ENCODE assay signal across 15 cellular contexts in genomic region chr4:36990108-36990872, GRCh38.
A peak's percentile ranks its signal among the peaks of the same experiment; 100 is the strongest.
DNase-seq lines count a peak whose midpoint lies in the region; ATAC-seq and TF ChIP-seq lines count a peak whose summit lies in the region.
"Had no signal": no experiment of that assay in that cellular context is flagged by ENCODE, and none has a peak within 500 bp of the region (broad histone marks: within the 10 kb centered on the region; RNA-seq: fewer than 3 reads in every experiment).

No MANE protein-coding gene starts in this region.

- intact Hi-C loops in activated naive CD4-positive, alpha-beta T cell treated with anti-CD3 and anti-CD28 coated beads for 36 hours (cut with micrococcal nuclease) = no loop called here
- intact Hi-C loops in activated T-helper 2 cell treated with anti-CD3 and anti-CD28 coated beads, Interferon-gamma antibody, Interleukin-2, Interleukin-4, amounts not matched to agents 10 μg/mL and 5 μg/mL and 100 μg/mL, durations not matched to agents 14 hours and 24 hours and 36 hours (cut with micrococcal nuclease) = no loop called here

- ATAC-seq in GM18867 (IDR thresholded peaks at IDR 0.05; ENCODE audit: unreplicated experiment) (peak; percentile 90), GM21526 (IDR thresholded peaks at IDR 0.05; ENCODE audit: low FRiP score, unreplicated experiment) (peak; percentile 92), HG03159 (IDR thresholded peaks at IDR 0.05; ENCODE audit: unreplicated experiment) (peak; percentile 90)
- ATAC-seq: pancreas had no signal

- no peak overlapping the region for H3K4me3 Mint-ChIP-seq in glutamatergic neuron (ENCODE audit: unreplicated experiment)
- H3K4me3 Mint-ChIP-seq in activated naive CD4-positive, alpha-beta T cell treated with anti-CD3 and anti-CD28 coated beads for 36 hours = no peak overlapping the region
- H3K4me3 Mint-ChIP-seq in activated T-helper 2 cell treated with anti-CD3 and anti-CD28 coated beads, Interferon-gamma antibody, Interleukin-2, Interleukin-4, amounts not matched to agents 10 μg/mL and 5 μg/mL and 100 μg/mL, durations not matched to agents 14 hours and 24 hours and 36 hours (ENCODE audit: low read depth) = no peak overlapping the region
- H3K4me3 Mint-ChIP-seq: activated naive CD8-positive, alpha-beta T cell treated with anti-CD3 and anti-CD28 coated beads, Interleukin-2, amount 10 ng/mL, durations not matched to agents 7 days and 5 days had no signal

- H3K27ac Mint-ChIP-seq in glutamatergic neuron (ENCODE audit: unreplicated experiment) = peak overlapping the region; percentile 48
- no peak overlapping the region for H3K27ac Mint-ChIP-seq in activated naive CD4-positive, alpha-beta T cell treated with anti-CD3 and anti-CD28 coated beads for 36 hours
- H3K27ac Mint-ChIP-seq in activated T-helper 2 cell treated with anti-CD3 and anti-CD28 coated beads, Interferon-gamma antibody, Interleukin-2, Interleukin-4, amounts not matched to agents 10 μg/mL and 5 μg/mL and 100 μg/mL, durations not matched to agents 14 hours and 24 hours and 36 hours = no peak overlapping the region
- H3K27ac Mint-ChIP-seq: activated naive CD8-positive, alpha-beta T cell treated with anti-CD3 and anti-CD28 coated beads, Interleukin-2, amount 10 ng/mL, durations not matched to agents 7 days and 5 days had no signal

- DNase-seq in glutamatergic neuron (no peak), DMS 273 treated with DMSO at 0.1 percent for 48 hours (lab: John Stamatoyannopoulos, UW) (no peak)
- DNase-seq in activated naive CD4-positive, alpha-beta T cell treated with anti-CD3 and anti-CD28 coated beads for 36 hours = no peak
- no peak for DNase-seq in activated T-helper 2 cell treated with anti-CD3 and anti-CD28 coated beads, Interferon-gamma antibody, Interleukin-2, Interleukin-4, amounts not matched to agents 10 μg/mL and 5 μg/mL and 100 μg/mL, durations not matched to agents 14 hours and 24 hours and 36 hours (ENCODE audit: low spot score)
- DNase-seq in activated CD8-positive, alpha-beta memory T cell treated with anti-CD3 and anti-CD28 coated beads, Interleukin-2, amount 50 U/mL, for 48 hours = no peak
- DNase-seq: activated CD4-positive, CD25-positive, alpha-beta regulatory T cell; activated naive CD8-positive, alpha-beta T cell treated with anti-CD3 and anti-CD28 coated beads, Interleukin-2, amount 10 ng/mL, durations not matched to agents 7 days and 5 days; cerebellar nuclear complex; midbrain; pancreas; PC-9; spleen had no signal

- no peak for TF ChIP-seq CTCF in glutamatergic neuron (IDR thresholded peaks at IDR 0.05; ENCODE audit: partially characterized antibody, unreplicated experiment)

- no peaks in the 10 kb centered on the region for H3K36me3 Mint-ChIP-seq in glutamatergic neuron (ENCODE audit: unreplicated experiment)
- no peaks in the 10 kb centered on the region for H3K36me3 Mint-ChIP-seq in activated naive CD4-positive, alpha-beta T cell treated with anti-CD3 and anti-CD28 coated beads for 36 hours (ENCODE audit: low read depth)
- no peaks in the 10 kb centered on the region for H3K36me3 Mint-ChIP-seq in activated T-helper 2 cell treated with anti-CD3 and anti-CD28 coated beads, Interferon-gamma antibody, Interleukin-2, Interleukin-4, amounts not matched to agents 10 μg/mL and 5 μg/mL and 100 μg/mL, durations not matched to agents 14 hours and 24 hours and 36 hours (ENCODE audit: low read depth)
- H3K36me3 Mint-ChIP-seq: activated naive CD8-positive, alpha-beta T cell treated with anti-CD3 and anti-CD28 coated beads, Interleukin-2, amount 10 ng/mL, durations not matched to agents 7 days and 5 days had no signal

- no peaks in the 10 kb centered on the region for H3K27me3 Mint-ChIP-seq in glutamatergic neuron (ENCODE audit: unreplicated experiment)
- H3K27me3 Mint-ChIP-seq in activated naive CD4-positive, alpha-beta T cell treated with anti-CD3 and anti-CD28 coated beads for 36 hours (ENCODE audit: low read depth) = no peaks in the 10 kb centered on the region
- no peaks in the 10 kb centered on the region for H3K27me3 Mint-ChIP-seq in activated T-helper 2 cell treated with anti-CD3 and anti-CD28 coated beads, Interferon-gamma antibody, Interleukin-2, Interleukin-4, amounts not matched to agents 10 μg/mL and 5 μg/mL and 100 μg/mL, durations not matched to agents 14 hours and 24 hours and 36 hours (ENCODE audit: low read depth)
- H3K27me3 Mint-ChIP-seq: activated naive CD8-positive, alpha-beta T cell treated with anti-CD3 and anti-CD28 coated beads, Interleukin-2, amount 10 ng/mL, durations not matched to agents 7 days and 5 days had no signal

- CTCF ChIA-PET in activated naive CD4-positive, alpha-beta T cell treated with anti-CD3 and anti-CD28 coated beads for 36 hours (lab: Charles Lee) = no interaction called here

- H3K9me3 Mint-ChIP-seq in glutamatergic neuron (ENCODE audit: unreplicated experiment) = no peaks in the 10 kb centered on the region
- no peaks in the 10 kb centered on the region for H3K9me3 Mint-ChIP-seq in activated naive CD4-positive, alpha-beta T cell treated with anti-CD3 and anti-CD28 coated beads for 36 hours
- no peaks in the 10 kb centered on the region for H3K9me3 Mint-ChIP-seq in activated T-helper 2 cell treated with anti-CD3 and anti-CD28 coated beads, Interferon-gamma antibody, Interleukin-2, Interleukin-4, amounts not matched to agents 10 μg/mL and 5 μg/mL and 100 μg/mL, durations not matched to agents 14 hours and 24 hours and 36 hours

- H3K4me1 Mint-ChIP-seq in glutamatergic neuron (ENCODE audit: low read depth, unreplicated experiment) = peaks cover 9% of the 10 kb centered on the region
- no peaks in the 10 kb centered on the region for H3K4me1 Mint-ChIP-seq in activated naive CD4-positive, alpha-beta T cell treated with anti-CD3 and anti-CD28 coated beads for 36 hours (ENCODE audit: low read depth)
- no peaks in the 10 kb centered on the region for H3K4me1 Mint-ChIP-seq in activated T-helper 2 cell treated with anti-CD3 and anti-CD28 coated beads, Interferon-gamma antibody, Interleukin-2, Interleukin-4, amounts not matched to agents 10 μg/mL and 5 μg/mL and 100 μg/mL, durations not matched to agents 14 hours and 24 hours and 36 hours (ENCODE audit: low read depth)
- H3K4me1 Mint-ChIP-seq: activated naive CD8-positive, alpha-beta T cell treated with anti-CD3 and anti-CD28 coated beads, Interleukin-2, amount 10 ng/mL, durations not matched to agents 7 days and 5 days had no signal
